1 cellular context compared by ENCODE assay signal in genomic region chr2:3180082-3180908, GRCh38.
TF ChIP-seq lines count a peak whose summit lies in the region.

No MANE protein-coding gene starts in this region.

TF ChIP-seq in H1, 55 proteins besides CTCF, POLR2A, EP300 and RAD21:
- TF ChIP-seq TBP (IDR thresholded peaks at IDR 0.05; ENCODE audit: low read depth, low read length) = no peak
- TF ChIP-seq POU5F1 (IDR thresholded peaks at IDR 0.05; ENCODE audit: low read depth, low read length) = no peak
- TF ChIP-seq ASH2L (IDR thresholded peaks at IDR 0.05; ENCODE audit: low read length) = no peak
- TF ChIP-seq SP1 (IDR thresholded peaks at IDR 0.05; ENCODE audit: low read depth, low read length) = no peak
- TF ChIP-seq NRF1 (IDR thresholded peaks at IDR 0.05; ENCODE audit: low read depth, low read length) = no peak
- TF ChIP-seq JUN (IDR thresholded peaks at IDR 0.05; ENCODE audit: low read depth, low read length) = no peak
- TF ChIP-seq SUZ12 (IDR thresholded peaks at IDR 0.05; ENCODE audit: low read length) = no peak
- no peak for TF ChIP-seq TCF12 (IDR thresholded peaks at IDR 0.05; ENCODE audit: low read depth, low read length)
- no peak for TF ChIP-seq SIN3A (conservative IDR thresholded peaks at IDR 0.05 in 1 of 2, IDR thresholded peaks at IDR 0.05 in 1 of 2; ENCODE audit: low read depth in 1 of 2, low read length in 2 of 2)
- no peak for TF ChIP-seq KDM5A (IDR thresholded peaks at IDR 0.05; ENCODE audit: low read length)
- TF ChIP-seq SP2 (IDR thresholded peaks at IDR 0.05; ENCODE audit: low read length) = no peak
- no peak for TF ChIP-seq BCL11A (IDR thresholded peaks at IDR 0.05; ENCODE audit: low read depth in 2 of 2, low read length in 2 of 2)
- no peak for TF ChIP-seq CHD1 (IDR thresholded peaks at IDR 0.05; ENCODE audit: low read depth, low read length)
- TF ChIP-seq YY1 (IDR thresholded peaks at IDR 0.05; ENCODE audit: low read depth, low read length) = no peak
